In the genomic region with DNA sequence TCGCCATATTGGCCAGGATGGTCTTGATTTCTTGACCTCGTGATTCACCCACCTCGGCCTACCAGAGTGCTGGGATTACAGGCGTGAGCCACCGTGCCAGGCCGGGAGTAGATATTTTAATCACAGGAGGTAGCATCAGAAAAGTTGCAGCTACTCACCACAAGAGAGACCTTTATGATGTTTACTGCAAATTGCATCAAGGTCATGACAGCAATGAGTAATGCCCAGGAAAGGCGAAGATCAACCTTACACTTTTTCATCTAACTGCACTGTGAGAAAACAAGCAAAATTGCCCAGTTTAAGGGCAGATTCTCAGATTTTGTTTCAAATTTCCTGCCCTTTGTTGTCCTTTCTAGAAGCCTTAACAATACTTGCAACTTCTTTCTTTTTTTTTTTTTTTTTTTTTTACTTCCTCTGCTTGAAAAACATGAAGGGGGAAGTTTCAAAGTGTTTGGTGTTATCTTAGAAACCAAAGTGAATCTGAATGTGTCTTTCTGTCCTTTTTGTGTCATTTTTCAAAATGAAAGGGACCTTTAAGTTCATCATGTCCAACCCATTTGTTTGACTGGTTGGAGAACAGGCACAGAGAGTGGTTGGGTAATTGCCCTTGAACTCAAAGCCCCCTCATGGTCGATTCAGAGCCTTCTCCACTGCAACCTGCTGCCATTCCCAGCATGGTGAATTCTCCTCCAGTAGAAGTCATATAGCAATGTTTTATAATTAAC, we compare ENCODE assay signal across 1 cellular context.
TF ChIP-seq lines count a peak whose summit lies in the region.

No MANE protein-coding gene starts in this region.

TF ChIP-seq in GM23338, 12 proteins besides CTCF, POLR2A, EP300 and RAD21 (continued from another document):
- TF ChIP-seq REST (IDR thresholded peaks at IDR 0.05; ENCODE audit: unreplicated experiment), result no peak
- no peak for TF ChIP-seq STAT1 (IDR thresholded peaks at IDR 0.05; ENCODE audit: unreplicated experiment)
- TF ChIP-seq, protein P1, sequence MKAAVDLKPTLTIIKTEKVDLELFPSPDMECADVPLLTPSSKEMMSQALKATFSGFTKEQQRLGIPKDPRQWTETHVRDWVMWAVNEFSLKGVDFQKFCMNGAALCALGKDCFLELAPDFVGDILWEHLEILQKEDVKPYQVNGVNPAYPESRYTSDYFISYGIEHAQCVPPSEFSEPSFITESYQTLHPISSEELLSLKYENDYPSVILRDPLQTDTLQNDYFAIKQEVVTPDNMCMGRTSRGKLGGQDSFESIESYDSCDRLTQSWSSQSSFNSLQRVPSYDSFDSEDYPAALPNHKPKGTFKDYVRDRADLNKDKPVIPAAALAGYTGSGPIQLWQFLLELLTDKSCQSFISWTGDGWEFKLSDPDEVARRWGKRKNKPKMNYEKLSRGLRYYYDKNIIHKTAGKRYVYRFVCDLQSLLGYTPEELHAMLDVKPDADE (IDR thresholded peaks at IDR 0.05), result no peak
- no peak for TF ChIP-seq JUNB (IDR thresholded peaks at IDR 0.05; ENCODE audit: unreplicated experiment)
TF ChIP-seq in GM23338: peak in this region for 0.
